Comparison of ENCODE assay signal across 8 cellular contexts in genomic region chr16:87608400-87608985, GRCh38. TPM values are rescaled to one million over a fixed set of nuclear protein-coding genes. Genes with fewer than 3 reads are reported as not detected.
DNase-seq lines count a peak whose midpoint lies in the region; ATAC-seq, FAIRE-seq and TF ChIP-seq lines count a peak whose summit lies in the region.

No MANE protein-coding gene starts in this region.

- peaks cover 16 to 17% of the 10 kb centered on the region in 2 experiments for H3K27me3 ChIP-seq in endothelial cell of umbilical vein (ENCODE audit: control insufficient read depth in 2 of 2, insufficient read depth in 2 of 2, low read length in 2 of 2)

- intact Hi-C loops in endothelial cell of umbilical vein (cut with micrococcal nuclease) = no loop called here

- BruUV-seq in endothelial cell of umbilical vein (replicated peaks; lab: Mats Ljungman, UMichigan) = no TSS peak

- H3K4me2 ChIP-seq in endothelial cell of umbilical vein (ENCODE audit: insufficient read depth, low read length) = no peak overlapping the region

- TF ChIP-seq CTCF in endothelial cell of umbilical vein (IDR thresholded peaks at IDR 0.05; ENCODE audit: extremely low read depth in 1 of 2, insufficient read depth in 1 of 2, low read depth in 1 of 2, low read length in 2 of 2) (no peak), omental fat pad (IDR thresholded peaks at IDR 0.05) (no peak)

- peak; percentile 70 for FAIRE-seq in endothelial cell of umbilical vein (lab: Jason Lieb, UNC)

- no peaks in the 10 kb centered on the region for H3K9me1 ChIP-seq in endothelial cell of umbilical vein (replicated peaks; ENCODE audit: control insufficient read depth, extremely low read depth, insufficient read depth, low read length)

- H3K9ac ChIP-seq in endothelial cell of umbilical vein (replicated peaks; ENCODE audit: extremely low read depth, insufficient read depth, low read length) = no peak overlapping the region

- H3K4me1 ChIP-seq in endothelial cell of umbilical vein (ENCODE audit: control insufficient read depth, extremely low read depth, insufficient read depth, low read length) = no peaks in the 10 kb centered on the region

- H4K20me1 ChIP-seq in endothelial cell of umbilical vein (replicated peaks; ENCODE audit: control insufficient read depth, extremely low read depth, insufficient read depth, low read length) = no peaks in the 10 kb centered on the region

- CTCF ChIA-PET in endothelial cell of umbilical vein (lab: Charles Lee) = no interaction called here

- H3K9me3 ChIP-seq in endothelial cell of umbilical vein (replicated peaks; ENCODE audit: control insufficient read depth, insufficient read depth, low read length) = no peaks in the 10 kb centered on the region

- no peak overlapping the region for H3K27ac ChIP-seq in endothelial cell of umbilical vein (ENCODE audit: insufficient read depth, low read depth, low read length)

- no peak overlapping the region for H3K4me3 ChIP-seq in endothelial cell of umbilical vein (replicated peaks in 1 of 3; ENCODE audit: insufficient read depth in 1 of 3, low read depth in 1 of 3, low read length in 3 of 3)

- DNase-seq in activated T-cell treated with anti-CD3 and anti-CD28 coated beads for 1 hour (ENCODE audit: low read depth) = peak; percentile 33
- DNase-seq in activated T-cell treated with anti-CD3 and anti-CD28 coated beads for 4 hours = no peak
- peak; percentile 52 for DNase-seq in UCSD-AML1 (lab: John Stamatoyannopoulos, UW; ENCODE audit: unreplicated experiment)
- DNase-seq in endothelial cell of umbilical vein (ENCODE audit: low read depth, low spot score) = peak; percentile 51
- DNase-seq in omental fat pad (ENCODE audit: low spot score) = peak; percentile 38
- no peak for DNase-seq in stimulated activated naive CD4-positive, alpha-beta T cell treated with Interleukin-2 at 50 U/mL for 16 hours (lab: John Stamatoyannopoulos, UW)
- DNase-seq in Ammon's horn (ENCODE audit: low spot score) = no peak

- H3K36me3 ChIP-seq in endothelial cell of umbilical vein (ENCODE audit: control insufficient read depth in 2 of 2, extremely low read depth in 1 of 2, insufficient read depth in 2 of 2, low read length in 2 of 2) = no peaks in the 10 kb centered on the region

- ATAC-seq in omental fat pad (ENCODE audit: low FRiP score) (no peak), GM18520 (IDR thresholded peaks at IDR 0.05; ENCODE audit: unreplicated experiment) (no peak)

- dilution Hi-C loops in endothelial cell of umbilical vein (cut with MboI; ENCODE audit: extremely low pct_ligation_motif_present, low sequenced_read_pairs) = no loop called here

- no peak overlapping the region for H2AFZ ChIP-seq in endothelial cell of umbilical vein (ENCODE audit: low read depth, low read length)

- no peak for TF ChIP-seq POLR2A in endothelial cell of umbilical vein (IDR thresholded peaks at IDR 0.05; ENCODE audit: low read depth, low read length)

- H3K79me2 ChIP-seq in endothelial cell of umbilical vein (ENCODE audit: control insufficient read depth, insufficient read depth, low read length) = no peaks in the 10 kb centered on the region

- POLR2A ChIA-PET in endothelial cell of umbilical vein (lab: Charles Lee) = no interaction called here

TF ChIP-seq in endothelial cell of umbilical vein, 7 proteins besides CTCF, POLR2A, EP300 and RAD21:
- TF ChIP-seq FOS (IDR thresholded peaks at IDR 0.05; ENCODE audit: borderline replicate concordance, insufficient read depth, low read length) = no peak
- no peak for TF ChIP-seq MAX (IDR thresholded peaks at IDR 0.05; ENCODE audit: insufficient read depth, insufficient read length)
- TF ChIP-seq MYC (IDR thresholded peaks at IDR 0.05; ENCODE audit: low read depth, low read length) = no peak
- TF ChIP-seq JUN (IDR thresholded peaks at IDR 0.05; ENCODE audit: borderline replicate concordance, insufficient read depth, insufficient read length, low read depth) = no peak
- no peak for TF ChIP-seq POLR2AphosphoS5 (IDR thresholded peaks at IDR 0.05; ENCODE audit: insufficient read depth, low read depth, low read length)
- no peak for TF ChIP-seq GATA2 (IDR thresholded peaks at IDR 0.05; ENCODE audit: insufficient read depth, insufficient read length, low read depth, low read length)
- no peak for TF ChIP-seq EZH2 (IDR thresholded peaks at IDR 0.05; ENCODE audit: borderline replicate concordance, low read depth, low read length, severe bottlenecking)
TF ChIP-seq in endothelial cell of umbilical vein: peak in this region for 0.

RNA-seq across cellular contexts. Expression of gene JPH3, which starts 6.2 kb away (rescaled TPM):
- total RNA-seq in endothelial cell of umbilical vein = 0.09 and 0.22 TPM in 2 replicates
- 0.30 and 0.35 TPM in 2 replicates for polyA plus RNA-seq in endothelial cell of umbilical vein
- 0.21 and 0.44 TPM in 2 replicates for polyA plus RNA-seq in endothelial cell of umbilical vein (2011; cell fraction: cytosol; rRNA removed)
- 0.13 and 0.29 TPM in 2 replicates for polyA plus RNA-seq in endothelial cell of umbilical vein (2011; cell fraction: nucleus; rRNA removed)
- polyA plus RNA-seq in endothelial cell of umbilical vein (2012) = 0.32 and 1.4 TPM in 2 replicates
- 0.25 and 0.27 TPM in 2 replicates for polyA minus RNA-seq in endothelial cell of umbilical vein
- polyA minus RNA-seq in endothelial cell of umbilical vein (2011; cell fraction: cytosol; rRNA and poly(A)+ RNA removed) = 0.61 TPM
- 0.14 TPM in 1 of 2 replicates, not detected in the other for polyA minus RNA-seq in endothelial cell of umbilical vein (2011; cell fraction: nucleus; rRNA and poly(A)+ RNA removed)
- under 1 TPM in 1 of 4 donors, not detected in 3; 0.32 TPM for total RNA-seq in omental fat pad

Comparison
In these comparisons a context has a peak if more than half of its experiments do, and no peak if none do; other contexts are left out.
1. DNase-seq: peak in activated T-cell treated with anti-CD3 and anti-CD28 coated beads for 1 hour (single experiment), UCSD-AML1 (single experiment), endothelial cell of umbilical vein (single experiment) and omental fat pad (single experiment); none in activated T-cell treated with anti-CD3 and anti-CD28 coated beads for 4 hours (single experiment), stimulated activated naive CD4-positive, alpha-beta T cell treated with Interleukin-2 at 50 U/mL for 16 hours (single experiment) and Ammon's horn (single experiment).